16 cellular contexts compared by ENCODE assay signal in genomic region chr3:153232737-153233330, GRCh38.
DNase-seq lines count a peak whose midpoint lies in the region; ATAC-seq, FAIRE-seq and TF ChIP-seq lines count a peak whose summit lies in the region.
"Had no signal": no experiment of that assay in that cellular context is flagged by ENCODE, and none has a peak within 500 bp of the region (broad histone marks: within the 10 kb centered on the region; RNA-seq: fewer than 3 reads in every experiment).

No MANE protein-coding gene starts in this region.

- H3K27me3 Mint-ChIP-seq in activated T-cell treated with anti-CD3 and anti-CD28 coated beads, Interleukin-2, amount 50 U/mL, for 72 hours (ENCODE audit: low read depth): no peaks in the 10 kb centered on the region
- H3K27me3 Mint-ChIP-seq: activated CD4-positive, alpha-beta T cell treated with anti-CD3 and anti-CD28 coated beads, Interleukin-2, amount 10 ng/mL, durations not matched to agents 24 days and 14 days had no signal

- H3K4me3 Mint-ChIP-seq in activated T-cell treated with anti-CD3 and anti-CD28 coated beads, Interleukin-2, amount 50 U/mL, for 72 hours: no peak overlapping the region
- H3K4me3 Mint-ChIP-seq: activated CD4-positive, alpha-beta T cell treated with anti-CD3 and anti-CD28 coated beads, Interleukin-2, amount 10 ng/mL, durations not matched to agents 24 days and 14 days; neural progenitor cell had no signal

- WGBS in mesodermal cell (ENCODE audit: insufficient coverage in 2 of 2), 2 experiments: no CpG with 5 or more reads among the region's 3 CpGs

- no peak overlapping the region for H3K4me3 ChIP-seq in ACC112 (ENCODE audit: low read depth, low read length)
- no peak overlapping the region for H3K4me3 ChIP-seq in LNCaP clone FGC (ENCODE audit: low read depth, low read length)
- H3K4me3 ChIP-seq in mesodermal cell (ENCODE audit: extremely low read depth, insufficient read depth, low read length, poor library complexity, severe bottlenecking): no peak overlapping the region
- H3K4me3 ChIP-seq: body of pancreas, neural progenitor cell had no signal

- H3K9me3 Mint-ChIP-seq in activated T-cell treated with anti-CD3 and anti-CD28 coated beads, Interleukin-2, amount 50 U/mL, for 72 hours: peaks cover 0 to 5% of the 10 kb centered on the region in 2 donors
- H3K9me3 Mint-ChIP-seq: activated CD4-positive, alpha-beta T cell treated with anti-CD3 and anti-CD28 coated beads, Interleukin-2, amount 10 ng/mL, durations not matched to agents 24 days and 14 days had no signal

- DNase-seq in LNCaP clone FGC (ENCODE audit: low read depth) (peak; percentile 19), dedifferentiated amniotic fluid mesenchymal stem cell (ENCODE audit: extremely low spot score) (peak; percentile 85), OCI-M2 (lab: John Stamatoyannopoulos, UW; ENCODE audit: unreplicated experiment) (no peak), NCI-H2227 treated with DMSO at 0.1 percent for 48 hours (lab: John Stamatoyannopoulos, UW) (no peak), GM12892 (ENCODE audit: insufficient read length) (no peak)
- DNase-seq in activated T-cell treated with anti-CD3 and anti-CD28 coated beads, Interleukin-2, amount 50 U/mL, for 72 hours: no peak
- DNase-seq: activated CD4-positive, alpha-beta T cell treated with anti-CD3 and anti-CD28 coated beads, Interleukin-2, amount 10 ng/mL, durations not matched to agents 24 days and 14 days; body of pancreas; KBM-7; NCI-H1694; NCI-H526 treated with DMSO at 0.1 percent for 48 hours; RPMI8226 had no signal

- H3K36me3 Mint-ChIP-seq in activated T-cell treated with anti-CD3 and anti-CD28 coated beads, Interleukin-2, amount 50 U/mL, for 72 hours (ENCODE audit: insufficient read depth in 2 of 2): no peaks in the 10 kb centered on the region
- H3K36me3 Mint-ChIP-seq: neural progenitor cell had no signal

- no peaks in the 10 kb centered on the region for H3K27me3 ChIP-seq in ACC112 (ENCODE audit: insufficient read depth, low read length)
- H3K27me3 ChIP-seq: body of pancreas, neural progenitor cell had no signal

- no peaks in the 10 kb centered on the region for H3K79me2 ChIP-seq in ACC112 (ENCODE audit: control insufficient read depth, insufficient read depth, low read length, unreplicated experiment)

- H3K36me3 ChIP-seq in ACC112 (ENCODE audit: insufficient read depth, low read length) (no peaks in the 10 kb centered on the region), mesodermal cell (ENCODE audit: control insufficient read depth, insufficient read depth, low read length) (no peaks in the 10 kb centered on the region)
- H3K36me3 ChIP-seq: neural progenitor cell had no signal

- no peak for FAIRE-seq in GM12892 (lab: Jason Lieb, UNC)
- FAIRE-seq: A204.1 had no signal

- peaks cover 4% of the 10 kb centered on the region for H3K9me3 ChIP-seq in mesodermal cell (ENCODE audit: control insufficient read depth, low read length)
- H3K9me3 ChIP-seq: body of pancreas had no signal

- TF ChIP-seq CTCF in LNCaP clone FGC (IDR thresholded peaks at IDR 0.05; ENCODE audit: control insufficient read depth, extremely low read depth, insufficient read depth): no peak

- no peak for ATAC-seq in activated T-cell treated with anti-CD3 and anti-CD28 coated beads, Interleukin-2, amount 50 U/mL, for 72 hours (replicated peaks in 1 of 2)
- ATAC-seq: body of pancreas had no signal

- no peak overlapping the region for H3K27ac Mint-ChIP-seq in activated T-cell treated with anti-CD3 and anti-CD28 coated beads, Interleukin-2, amount 50 U/mL, for 72 hours
- H3K27ac Mint-ChIP-seq: activated CD4-positive, alpha-beta T cell treated with anti-CD3 and anti-CD28 coated beads, Interleukin-2, amount 10 ng/mL, durations not matched to agents 24 days and 14 days; neural progenitor cell had no signal

- H3K4me1 ChIP-seq in ACC112 (ENCODE audit: control insufficient read depth, insufficient read depth, low read length, unreplicated experiment) (peaks cover 15% of the 10 kb centered on the region), mesodermal cell (ENCODE audit: control insufficient read depth, insufficient read depth, low read length, poor library complexity, severe bottlenecking) (peaks cover 7% of the 10 kb centered on the region)
- H3K4me1 ChIP-seq: body of pancreas had no signal

- H3K4me1 Mint-ChIP-seq in activated T-cell treated with anti-CD3 and anti-CD28 coated beads, Interleukin-2, amount 50 U/mL, for 72 hours (ENCODE audit: low read depth): no peaks in the 10 kb centered on the region

- no peak for TF ChIP-seq POLR2A in GM12892 (IDR thresholded peaks at IDR 0.05; ENCODE audit: low read depth, low read length)

- H3K27ac ChIP-seq in ACC112 (ENCODE audit: low read depth, low read length) (peak overlapping the region; percentile 88), mesodermal cell (ENCODE audit: low read depth, low read length, severe bottlenecking) (peak overlapping the region; percentile 51)
- H3K27ac ChIP-seq: body of pancreas, neural progenitor cell had no signal

- peak overlapping the region; percentile 51 for H2AFZ ChIP-seq in ACC112 (ENCODE audit: low read length, unreplicated experiment)
- H2AFZ ChIP-seq: neural progenitor cell had no signal

Comparison
In these comparisons a context has a peak if more than half of its experiments do, and no peak if none do; other contexts are left out.
1. DNase-seq: peak in LNCaP clone FGC (single experiment) and dedifferentiated amniotic fluid mesenchymal stem cell (single experiment); none in OCI-M2 (single experiment), NCI-H2227 treated with DMSO at 0.1 percent for 48 hours (single experiment), GM12892 (single experiment) and activated T-cell treated with anti-CD3 and anti-CD28 coated beads, Interleukin-2, amount 50 U/mL, for 72 hours (0 of 2).